ENCODE assay signal across 1 cellular context in the genomic region with DNA sequence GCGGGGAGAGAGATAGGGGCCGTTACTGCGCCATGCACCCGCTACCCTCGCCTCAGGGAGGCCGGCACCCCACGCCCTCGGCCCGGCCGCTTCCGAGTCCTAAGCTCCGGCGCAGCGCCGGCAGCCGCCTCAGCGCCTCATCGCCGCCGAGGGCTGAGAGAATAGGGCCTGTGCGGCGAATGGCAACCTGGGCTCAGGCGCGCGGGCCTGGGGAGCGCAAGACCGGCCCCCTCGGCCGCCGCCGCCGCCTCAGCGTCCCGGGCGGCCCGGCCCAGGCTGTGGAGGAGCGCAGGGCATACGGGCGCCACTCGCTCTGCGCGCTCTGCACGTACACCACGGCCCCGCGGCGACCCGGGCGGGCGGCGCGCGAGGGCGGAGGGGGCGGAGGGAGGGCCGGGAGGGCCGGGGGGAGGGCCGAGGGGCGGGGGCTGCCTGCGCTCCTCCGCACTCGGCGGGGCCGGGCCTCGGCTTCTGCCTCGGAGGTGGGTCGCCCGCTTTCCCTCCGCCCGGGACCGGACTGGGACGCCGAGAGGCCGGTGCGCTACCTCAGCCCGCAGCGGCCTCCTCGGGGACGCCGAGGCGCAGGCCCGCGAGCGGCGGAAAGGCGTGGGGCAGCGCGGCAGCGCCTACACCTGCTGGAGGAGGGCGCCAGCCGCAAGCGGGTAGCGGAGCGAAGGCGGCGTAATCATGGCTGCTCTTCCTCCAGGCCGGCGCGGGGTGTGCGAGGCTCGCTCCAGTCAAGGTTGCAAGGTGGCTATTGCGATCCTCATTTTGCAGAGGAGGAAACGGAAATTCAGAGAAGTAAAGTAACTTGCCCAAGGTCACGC.
A peak's percentile ranks its signal among the peaks of the same experiment; 100 is the strongest.
TF ChIP-seq lines count a peak whose summit lies in the region.

A gene (minus strand): TSS at position 317 of the 827 bp plus-strand sequence. CDS start 399 bp downstream, outside the sequence.

TF ChIP-seq in HepG2, 621 proteins besides CTCF, POLR2A, EP300 and RAD21 (continued from another document and continues in another):
- TF ChIP-seq, protein P1, sequence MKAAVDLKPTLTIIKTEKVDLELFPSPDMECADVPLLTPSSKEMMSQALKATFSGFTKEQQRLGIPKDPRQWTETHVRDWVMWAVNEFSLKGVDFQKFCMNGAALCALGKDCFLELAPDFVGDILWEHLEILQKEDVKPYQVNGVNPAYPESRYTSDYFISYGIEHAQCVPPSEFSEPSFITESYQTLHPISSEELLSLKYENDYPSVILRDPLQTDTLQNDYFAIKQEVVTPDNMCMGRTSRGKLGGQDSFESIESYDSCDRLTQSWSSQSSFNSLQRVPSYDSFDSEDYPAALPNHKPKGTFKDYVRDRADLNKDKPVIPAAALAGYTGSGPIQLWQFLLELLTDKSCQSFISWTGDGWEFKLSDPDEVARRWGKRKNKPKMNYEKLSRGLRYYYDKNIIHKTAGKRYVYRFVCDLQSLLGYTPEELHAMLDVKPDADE (CRISPR knock-in tag; IDR thresholded peaks at IDR 0.05): no peak
- no peak; the same call in 1 of the 2 replicates for TF ChIP-seq ZNF256 (CRISPR knock-in tag; conservative IDR thresholded peaks at IDR 0.05)
- TF ChIP-seq SMC3 (IDR thresholded peaks at IDR 0.05; ENCODE audit: low read length): no peak; the same call in 1 of the 2 replicates
- TF ChIP-seq ZNF792 (CRISPR knock-in tag; IDR thresholded peaks at IDR 0.05): peak; percentile 28; the same call in 1 of the 2 replicates
- peak; percentile 57; the same call in 1 of the 2 replicates for TF ChIP-seq PHF20 (CRISPR knock-in tag; IDR thresholded peaks at IDR 0.05)
- TF ChIP-seq, protein P2, sequence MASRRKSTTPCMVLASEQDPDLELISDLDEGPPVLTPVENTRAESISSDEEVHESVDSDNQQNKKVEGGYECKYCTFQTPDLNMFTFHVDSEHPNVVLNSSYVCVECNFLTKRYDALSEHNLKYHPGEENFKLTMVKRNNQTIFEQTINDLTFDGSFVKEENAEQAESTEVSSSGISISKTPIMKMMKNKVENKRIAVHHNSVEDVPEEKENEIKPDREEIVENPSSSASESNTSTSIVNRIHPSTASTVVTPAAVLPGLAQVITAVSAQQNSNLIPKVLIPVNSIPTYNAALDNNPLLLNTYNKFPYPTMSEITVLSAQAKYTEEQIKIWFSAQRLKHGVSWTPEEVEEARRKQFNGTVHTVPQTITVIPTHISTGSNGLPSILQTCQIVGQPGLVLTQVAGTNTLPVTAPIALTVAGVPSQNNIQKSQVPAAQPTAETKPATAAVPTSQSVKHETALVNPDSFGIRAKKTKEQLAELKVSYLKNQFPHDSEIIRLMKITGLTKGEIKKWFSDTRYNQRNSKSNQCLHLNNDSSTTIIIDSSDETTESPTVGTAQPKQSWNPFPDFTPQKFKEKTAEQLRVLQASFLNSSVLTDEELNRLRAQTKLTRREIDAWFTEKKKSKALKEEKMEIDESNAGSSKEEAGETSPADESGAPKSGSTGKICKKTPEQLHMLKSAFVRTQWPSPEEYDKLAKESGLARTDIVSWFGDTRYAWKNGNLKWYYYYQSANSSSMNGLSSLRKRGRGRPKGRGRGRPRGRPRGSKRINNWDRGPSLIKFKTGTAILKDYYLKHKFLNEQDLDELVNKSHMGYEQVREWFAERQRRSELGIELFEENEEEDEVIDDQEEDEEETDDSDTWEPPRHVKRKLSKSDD (CRISPR knock-in tag; IDR thresholded peaks at IDR 0.05; ENCODE audit: low read depth): 0 out of 2 replicates have a peak, but pooled peaks have one; percentile 63
- TF ChIP-seq ZNF720 (CRISPR knock-in tag; IDR thresholded peaks at IDR 0.05): no peak
- no peak for TF ChIP-seq POLR2AphosphoS2 (IDR thresholded peaks at IDR 0.05; ENCODE audit: low read depth, low read length)
- TF ChIP-seq ZNF10 (CRISPR knock-in tag; IDR thresholded peaks at IDR 0.05; ENCODE audit: borderline replicate concordance, low read depth): no peak
- TF ChIP-seq TCF12 (IDR thresholded peaks at IDR 0.05): no peak
- TF ChIP-seq TCF12 (CRISPR knock-in tag; IDR thresholded peaks at IDR 0.05): peak; percentile 82
- no peak; the same call in 1 of the 2 replicates for TF ChIP-seq SIX4 (CRISPR knock-in tag; IDR thresholded peaks at IDR 0.05)
- TF ChIP-seq, protein P3, sequence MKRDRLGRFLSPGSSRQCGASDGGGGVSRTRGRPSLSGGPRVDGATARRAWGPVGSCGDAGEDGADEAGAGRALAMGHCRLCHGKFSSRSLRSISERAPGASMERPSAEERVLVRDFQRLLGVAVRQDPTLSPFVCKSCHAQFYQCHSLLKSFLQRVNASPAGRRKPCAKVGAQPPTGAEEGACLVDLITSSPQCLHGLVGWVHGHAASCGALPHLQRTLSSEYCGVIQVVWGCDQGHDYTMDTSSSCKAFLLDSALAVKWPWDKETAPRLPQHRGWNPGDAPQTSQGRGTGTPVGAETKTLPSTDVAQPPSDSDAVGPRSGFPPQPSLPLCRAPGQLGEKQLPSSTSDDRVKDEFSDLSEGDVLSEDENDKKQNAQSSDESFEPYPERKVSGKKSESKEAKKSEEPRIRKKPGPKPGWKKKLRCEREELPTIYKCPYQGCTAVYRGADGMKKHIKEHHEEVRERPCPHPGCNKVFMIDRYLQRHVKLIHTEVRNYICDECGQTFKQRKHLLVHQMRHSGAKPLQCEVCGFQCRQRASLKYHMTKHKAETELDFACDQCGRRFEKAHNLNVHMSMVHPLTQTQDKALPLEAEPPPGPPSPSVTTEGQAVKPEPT (CRISPR knock-in tag; IDR thresholded peaks at IDR 0.05; ENCODE audit: low read depth): peak; percentile 64; the same call in 1 of the 2 replicates
- peak; percentile 53; the same call in 1 of the 2 replicates for TF ChIP-seq ZNF124 (CRISPR knock-in tag; IDR thresholded peaks at IDR 0.05)
- TF ChIP-seq, protein P4, sequence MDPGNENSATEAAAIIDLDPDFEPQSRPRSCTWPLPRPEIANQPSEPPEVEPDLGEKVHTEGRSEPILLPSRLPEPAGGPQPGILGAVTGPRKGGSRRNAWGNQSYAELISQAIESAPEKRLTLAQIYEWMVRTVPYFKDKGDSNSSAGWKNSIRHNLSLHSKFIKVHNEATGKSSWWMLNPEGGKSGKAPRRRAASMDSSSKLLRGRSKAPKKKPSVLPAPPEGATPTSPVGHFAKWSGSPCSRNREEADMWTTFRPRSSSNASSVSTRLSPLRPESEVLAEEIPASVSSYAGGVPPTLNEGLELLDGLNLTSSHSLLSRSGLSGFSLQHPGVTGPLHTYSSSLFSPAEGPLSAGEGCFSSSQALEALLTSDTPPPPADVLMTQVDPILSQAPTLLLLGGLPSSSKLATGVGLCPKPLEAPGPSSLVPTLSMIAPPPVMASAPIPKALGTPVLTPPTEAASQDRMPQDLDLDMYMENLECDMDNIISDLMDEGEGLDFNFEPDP (CRISPR knock-in tag; conservative IDR thresholded peaks at IDR 0.05): no peak
- TF ChIP-seq, protein P5, sequence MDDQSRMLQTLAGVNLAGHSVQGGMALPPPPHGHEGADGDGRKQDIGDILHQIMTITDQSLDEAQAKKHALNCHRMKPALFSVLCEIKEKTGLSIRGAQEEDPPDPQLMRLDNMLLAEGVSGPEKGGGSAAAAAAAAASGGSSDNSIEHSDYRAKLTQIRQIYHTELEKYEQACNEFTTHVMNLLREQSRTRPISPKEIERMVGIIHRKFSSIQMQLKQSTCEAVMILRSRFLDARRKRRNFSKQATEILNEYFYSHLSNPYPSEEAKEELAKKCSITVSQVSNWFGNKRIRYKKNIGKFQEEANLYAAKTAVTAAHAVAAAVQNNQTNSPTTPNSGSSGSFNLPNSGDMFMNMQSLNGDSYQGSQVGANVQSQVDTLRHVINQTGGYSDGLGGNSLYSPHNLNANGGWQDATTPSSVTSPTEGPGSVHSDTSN (CRISPR knock-in tag; IDR thresholded peaks at IDR 0.05; ENCODE audit: borderline replicate concordance): no peak
- TF ChIP-seq RARA (CRISPR knock-in tag; IDR thresholded peaks at IDR 0.05): peak; percentile 52
- TF ChIP-seq NBN (conservative IDR thresholded peaks at IDR 0.05): no peak
- TF ChIP-seq ZNF563 (CRISPR knock-in tag; IDR thresholded peaks at IDR 0.05): peak; percentile 83; the same call in 1 of the 2 replicates
- TF ChIP-seq ZC3H4 (CRISPR knock-in tag; IDR thresholded peaks at IDR 0.05; ENCODE audit: borderline replicate concordance): no peak
- TF ChIP-seq, protein P6, sequence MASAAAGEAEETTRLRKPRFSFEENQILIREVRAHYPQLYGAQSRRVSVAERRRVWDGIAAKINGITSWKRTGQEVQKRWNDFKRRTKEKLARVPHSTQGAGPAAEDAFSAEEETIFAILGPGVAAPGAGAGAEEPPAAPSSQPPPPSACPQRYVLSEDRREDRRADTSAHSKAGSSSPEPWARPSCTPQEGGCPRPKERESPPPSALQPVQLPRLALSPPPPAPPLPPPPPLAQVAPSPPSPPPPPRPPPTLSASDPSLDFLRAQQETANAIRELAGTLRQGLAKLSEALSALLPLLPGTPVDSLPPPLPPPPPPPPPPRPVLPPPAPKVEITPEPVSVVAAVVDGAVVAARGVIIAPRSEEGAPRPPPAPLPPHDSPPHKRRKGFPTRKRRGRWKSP (CRISPR knock-in tag; IDR thresholded peaks at IDR 0.05): peak; percentile 84
- peak; percentile 73; the same call in 1 of the 2 replicates for TF ChIP-seq KDM2A (CRISPR knock-in tag; IDR thresholded peaks at IDR 0.05; ENCODE audit: borderline replicate concordance, low read depth)
- TF ChIP-seq, protein P7, sequence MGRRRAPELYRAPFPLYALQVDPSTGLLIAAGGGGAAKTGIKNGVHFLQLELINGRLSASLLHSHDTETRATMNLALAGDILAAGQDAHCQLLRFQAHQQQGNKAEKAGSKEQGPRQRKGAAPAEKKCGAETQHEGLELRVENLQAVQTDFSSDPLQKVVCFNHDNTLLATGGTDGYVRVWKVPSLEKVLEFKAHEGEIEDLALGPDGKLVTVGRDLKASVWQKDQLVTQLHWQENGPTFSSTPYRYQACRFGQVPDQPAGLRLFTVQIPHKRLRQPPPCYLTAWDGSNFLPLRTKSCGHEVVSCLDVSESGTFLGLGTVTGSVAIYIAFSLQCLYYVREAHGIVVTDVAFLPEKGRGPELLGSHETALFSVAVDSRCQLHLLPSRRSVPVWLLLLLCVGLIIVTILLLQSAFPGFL (CRISPR knock-in tag; IDR thresholded peaks at IDR 0.05): no peak
- TF ChIP-seq ZMAT3 (CRISPR knock-in tag; conservative IDR thresholded peaks at IDR 0.05): peak; percentile 64; the same call in 1 of the 2 replicates
- no peak for TF ChIP-seq SYNCRIP (IDR thresholded peaks at IDR 0.05; ENCODE audit: insufficient read depth, low read depth, low read length)
- TF ChIP-seq DMAP1 (CRISPR knock-in tag; IDR thresholded peaks at IDR 0.05): peak; percentile 83
- TF ChIP-seq, protein P8, sequence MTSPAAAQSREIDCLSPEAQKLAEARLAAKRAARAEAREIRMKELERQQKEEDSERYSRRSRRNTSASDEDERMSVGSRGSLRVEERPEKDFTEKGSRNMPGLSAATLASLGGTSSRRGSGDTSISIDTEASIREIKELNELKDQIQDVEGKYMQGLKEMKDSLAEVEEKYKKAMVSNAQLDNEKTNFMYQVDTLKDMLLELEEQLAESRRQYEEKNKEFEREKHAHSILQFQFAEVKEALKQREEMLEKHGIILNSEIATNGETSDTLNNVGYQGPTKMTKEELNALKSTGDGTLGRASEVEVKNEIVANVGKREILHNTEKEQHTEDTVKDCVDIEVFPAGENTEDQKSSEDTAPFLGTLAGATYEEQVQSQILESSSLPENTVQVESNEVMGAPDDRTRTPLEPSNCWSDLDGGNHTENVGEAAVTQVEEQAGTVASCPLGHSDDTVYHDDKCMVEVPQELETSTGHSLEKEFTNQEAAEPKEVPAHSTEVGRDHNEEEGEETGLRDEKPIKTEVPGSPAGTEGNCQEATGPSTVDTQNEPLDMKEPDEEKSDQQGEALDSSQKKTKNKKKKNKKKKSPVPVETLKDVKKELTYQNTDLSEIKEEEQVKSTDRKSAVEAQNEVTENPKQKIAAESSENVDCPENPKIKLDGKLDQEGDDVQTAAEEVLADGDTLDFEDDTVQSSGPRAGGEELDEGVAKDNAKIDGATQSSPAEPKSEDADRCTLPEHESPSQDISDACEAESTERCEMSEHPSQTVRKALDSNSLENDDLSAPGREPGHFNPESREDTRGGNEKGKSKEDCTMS (CRISPR knock-in tag; conservative IDR thresholded peaks at IDR 0.05): no peak
- TF ChIP-seq MTF2 (CRISPR knock-in tag; IDR thresholded peaks at IDR 0.05; ENCODE audit: borderline replicate concordance): no peak; the same call in 1 of the 2 replicates
- no peak for TF ChIP-seq DPF2 (CRISPR knock-in tag; IDR thresholded peaks at IDR 0.05; ENCODE audit: borderline replicate concordance, low read depth)
- TF ChIP-seq ETV6 (CRISPR knock-in tag; conservative IDR thresholded peaks at IDR 0.05): peak; percentile 68
- peak; percentile 70 for TF ChIP-seq MIER2 (CRISPR knock-in tag; IDR thresholded peaks at IDR 0.05)
- TF ChIP-seq, protein P9, sequence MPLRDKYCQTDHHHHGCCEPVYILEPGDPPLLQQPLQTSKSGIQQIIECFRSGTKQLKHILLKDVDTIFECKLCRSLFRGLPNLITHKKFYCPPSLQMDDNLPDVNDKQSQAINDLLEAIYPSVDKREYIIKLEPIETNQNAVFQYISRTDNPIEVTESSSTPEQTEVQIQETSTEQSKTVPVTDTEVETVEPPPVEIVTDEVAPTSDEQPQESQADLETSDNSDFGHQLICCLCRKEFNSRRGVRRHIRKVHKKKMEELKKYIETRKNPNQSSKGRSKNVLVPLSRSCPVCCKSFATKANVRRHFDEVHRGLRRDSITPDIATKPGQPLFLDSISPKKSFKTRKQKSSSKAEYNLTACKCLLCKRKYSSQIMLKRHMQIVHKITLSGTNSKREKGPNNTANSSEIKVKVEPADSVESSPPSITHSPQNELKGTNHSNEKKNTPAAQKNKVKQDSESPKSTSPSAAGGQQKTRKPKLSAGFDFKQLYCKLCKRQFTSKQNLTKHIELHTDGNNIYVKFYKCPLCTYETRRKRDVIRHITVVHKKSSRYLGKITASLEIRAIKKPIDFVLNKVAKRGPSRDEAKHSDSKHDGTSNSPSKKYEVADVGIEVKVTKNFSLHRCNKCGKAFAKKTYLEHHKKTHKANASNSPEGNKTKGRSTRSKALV (CRISPR knock-in tag; IDR thresholded peaks at IDR 0.05): peak; percentile 32; the same call in 1 of the 2 replicates
- TF ChIP-seq, protein P10, sequence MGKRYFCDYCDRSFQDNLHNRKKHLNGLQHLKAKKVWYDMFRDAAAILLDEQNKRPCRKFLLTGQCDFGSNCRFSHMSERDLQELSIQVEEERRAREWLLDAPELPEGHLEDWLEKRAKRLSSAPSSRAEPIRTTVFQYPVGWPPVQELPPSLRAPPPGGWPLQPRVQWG (CRISPR knock-in tag; IDR thresholded peaks at IDR 0.05; ENCODE audit: borderline replicate concordance, low read depth): no peak
- no peak for TF ChIP-seq KAT2B (IDR thresholded peaks at IDR 0.05; ENCODE audit: borderline replicate concordance, low read depth, low read length)
- no peak for TF ChIP-seq EHMT2 (IDR thresholded peaks at IDR 0.05; ENCODE audit: borderline replicate concordance, low read depth, low read length)
- TF ChIP-seq PPARG (CRISPR knock-in tag; conservative IDR thresholded peaks at IDR 0.05): no peak; the same call in 1 of the 2 replicates
- peak; percentile 44 for TF ChIP-seq HNRNPK (IDR thresholded peaks at IDR 0.05; ENCODE audit: low read depth, low read length, poor library complexity, severe bottlenecking)
- no peak; the same call in 1 of the 2 replicates for TF ChIP-seq MEIS2 (CRISPR knock-in tag; IDR thresholded peaks at IDR 0.05)
- TF ChIP-seq SMYD3 (CRISPR knock-in tag; IDR thresholded peaks at IDR 0.05): no peak
- TF ChIP-seq, protein P11, sequence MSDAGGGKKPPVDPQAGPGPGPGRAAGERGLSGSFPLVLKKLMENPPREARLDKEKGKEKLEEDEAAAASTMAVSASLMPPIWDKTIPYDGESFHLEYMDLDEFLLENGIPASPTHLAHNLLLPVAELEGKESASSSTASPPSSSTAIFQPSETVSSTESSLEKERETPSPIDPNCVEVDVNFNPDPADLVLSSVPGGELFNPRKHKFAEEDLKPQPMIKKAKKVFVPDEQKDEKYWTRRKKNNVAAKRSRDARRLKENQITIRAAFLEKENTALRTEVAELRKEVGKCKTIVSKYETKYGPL (CRISPR knock-in tag; IDR thresholded peaks at IDR 0.05): no peak; the same call in 1 of the 2 replicates
- TF ChIP-seq ZNF441 (CRISPR knock-in tag; IDR thresholded peaks at IDR 0.05; ENCODE audit: borderline replicate concordance): no peak
- TF ChIP-seq ZNF136 (CRISPR knock-in tag; IDR thresholded peaks at IDR 0.05; ENCODE audit: low read depth): 0 out of 2 replicates have a peak, but pooled peaks have one; percentile 21
